Comparison of ENCODE assay signal across 24 cellular contexts in the genomic region with DNA sequence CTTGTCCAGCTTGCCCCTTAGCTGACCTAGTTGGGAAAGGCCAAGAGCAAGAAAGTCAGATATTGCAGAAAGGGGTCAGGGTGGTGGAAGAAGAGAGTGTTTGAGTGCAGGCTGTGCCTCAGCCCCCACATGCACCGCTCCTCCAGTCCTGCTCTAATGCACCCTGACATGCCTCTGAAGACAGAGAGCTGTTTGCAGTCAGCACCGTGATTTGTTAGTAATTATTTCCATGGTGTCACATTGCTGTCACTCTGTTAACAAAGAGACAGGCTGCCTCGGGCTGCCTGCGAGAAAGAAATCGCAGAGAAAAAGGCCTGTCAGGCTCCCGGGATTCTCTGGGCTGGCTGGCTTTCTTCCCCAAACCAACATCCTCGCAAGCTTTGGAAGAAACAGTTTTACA. TPM values are rescaled to one million over a fixed set of nuclear protein-coding genes. Genes with fewer than 3 reads are reported as not detected.
DNase-seq lines count a peak whose midpoint lies in the region; FAIRE-seq and TF ChIP-seq lines count a peak whose summit lies in the region.
"Had no signal": no experiment of that assay in that cellular context is flagged by ENCODE, and none has a peak within 500 bp of the region (broad histone marks: within the 10 kb centered on the region; RNA-seq: fewer than 3 reads in every experiment).

No MANE protein-coding gene starts in this region.

- H3K27ac ChIP-seq in ectodermal cell (ENCODE audit: insufficient read depth, low read depth, low read length, poor library complexity, severe bottlenecking) = peak overlapping the region; percentile 51
- H3K27ac ChIP-seq: GM23248, SJCRH30 had no signal

- DNase-seq in NCI-H2227 (lab: John Stamatoyannopoulos, UW; ENCODE audit: unreplicated experiment) = peak; percentile 23
- no peak for DNase-seq in NCI-H2227 treated with DMSO at 0.1 percent for 48 hours (lab: John Stamatoyannopoulos, UW)
- DNase-seq in nephron progenitor cell = peak; percentile 27
- DNase-seq in progenitor cell of endocrine pancreas (ENCODE audit: low spot score, unreplicated experiment) = no peak
- no peak for DNase-seq in frontal cortex (ENCODE audit: low spot score in 2 of 2)
- no peak for DNase-seq in GM03348 (ENCODE audit: low spot score)
- no peak for DNase-seq in HAP-1 (ENCODE audit: low spot score in 2 of 2)
- DNase-seq: Calu3; DMS153; DND-41; GM23248; H9; HFFc6; Kasumi-1; NCI-H1092 treated with DMSO at 0.1 percent for 48 hours; NCI-H146; NCI-H1930; NCI-H524; NCI-H748 treated with DMSO at 0.1 percent for 48 hours; NK-92 treated with Interleukin-12 subunit alpha and Interleukin-12 subunit beta, amount 100 ng/mL, for 24 hours; PC-3; SJCRH30 had no signal

- H3K9me3 ChIP-seq in ectodermal cell (ENCODE audit: control insufficient read depth, low read length) = no peaks in the 10 kb centered on the region
- H3K9me3 ChIP-seq in HAP-1 = no peaks in the 10 kb centered on the region; the same call in 1 of the 2 replicates
- H3K9me3 ChIP-seq: SJCRH30 had no signal

- WGBS in ectodermal cell, 2 experiments = 75 to 80% methylated on average over 7 of the region's 7 CpGs

- no peaks in the 10 kb centered on the region for H3K27me3 ChIP-seq in ectodermal cell (ENCODE audit: control insufficient read depth, insufficient read depth, low read length, poor library complexity, severe bottlenecking)
- no peaks in the 10 kb centered on the region for H3K27me3 ChIP-seq in HAP-1 (ENCODE audit: low read depth)
- H3K27me3 ChIP-seq: SJCRH30 had no signal

- TF ChIP-seq CTCF in nephron progenitor cell (IDR thresholded peaks at IDR 0.05) (no peak), progenitor cell of endocrine pancreas (IDR thresholded peaks at IDR 0.05; ENCODE audit: unreplicated experiment) (no peak)

- H3K4me3 ChIP-seq in ectodermal cell (ENCODE audit: insufficient read depth, low read depth, low read length) (no peak overlapping the region), HAP-1 (no peak overlapping the region)
- H3K4me3 ChIP-seq: GM23248, K562, SJCRH30 had no signal

- H3K4me1 ChIP-seq in ectodermal cell (ENCODE audit: control insufficient read depth, insufficient read depth, low read length) (peaks cover 26% of the 10 kb centered on the region), HAP-1 (no peaks in the 10 kb centered on the region)
- H3K4me1 ChIP-seq: SJCRH30 had no signal

- peaks cover 30% of the 10 kb centered on the region for H3K36me3 Mint-ChIP-seq in nephron progenitor cell (ENCODE audit: low read depth)
- peaks cover 20% of the 10 kb centered on the region for H3K36me3 Mint-ChIP-seq in progenitor cell of endocrine pancreas (ENCODE audit: insufficient read depth)

- peaks cover 10% of the 10 kb centered on the region for H3K27me3 Mint-ChIP-seq in nephron progenitor cell (ENCODE audit: low read depth, poor library complexity)
- H3K27me3 Mint-ChIP-seq in progenitor cell of endocrine pancreas = no peaks in the 10 kb centered on the region

- H3K36me3 ChIP-seq in ectodermal cell (ENCODE audit: control insufficient read depth, insufficient read depth, low read length) (peaks cover 8% of the 10 kb centered on the region), HAP-1 (replicated peaks) (peaks cover 28% of the 10 kb centered on the region)

- in situ Hi-C loops in HAP-1 (cut with MboI; ENCODE audit: low sequenced_read_pairs) = no loop called here

- H3K4me3 Mint-ChIP-seq in nephron progenitor cell = peak overlapping the region; percentile 37
- H3K4me3 Mint-ChIP-seq in progenitor cell of endocrine pancreas (ENCODE audit: low read depth) = no peak overlapping the region
- H3K4me3 Mint-ChIP-seq: H9, HFFc6 had no signal

- H3K9me3 Mint-ChIP-seq in nephron progenitor cell (no peaks in the 10 kb centered on the region), progenitor cell of endocrine pancreas (ENCODE audit: low read depth) (no peaks in the 10 kb centered on the region)
- H3K9me3 Mint-ChIP-seq: H9, HFFc6 had no signal

- H3K27ac Mint-ChIP-seq in nephron progenitor cell (peak overlapping the region; percentile 91), progenitor cell of endocrine pancreas (peak overlapping the region; percentile 76)
- H3K27ac Mint-ChIP-seq: H9, HFFc6 had no signal

- FAIRE-seq in frontal cortex (lab: Jason Lieb, UNC) = no peak
- FAIRE-seq: K562 had no signal

- H3K4me1 Mint-ChIP-seq in nephron progenitor cell (peaks cover 95% of the 10 kb centered on the region), progenitor cell of endocrine pancreas (ENCODE audit: low read depth) (peaks cover 21% of the 10 kb centered on the region)

RNA-seq across cellular contexts. Expression of a gene that starts 58.3 kb away (rescaled TPM):
- polyA plus RNA-seq in ectodermal cell (2013, experiment 1 of 4) = 67.3 TPM
- polyA plus RNA-seq in ectodermal cell (2013, experiment 2 of 4) = 69.4 TPM
- 62.8 TPM for polyA plus RNA-seq in ectodermal cell (2013, experiment 3 of 4)
- 70.2 TPM for polyA plus RNA-seq in ectodermal cell (2013, experiment 4 of 4)
- total RNA-seq in progenitor cell of endocrine pancreas (93.6 and 96.1 TPM in 2 replicates), frontal cortex (79.5 TPM)

Comparison
In these comparisons a context has a peak if more than half of its experiments do, and no peak if none do; other contexts are left out.
1. DNase-seq: peak in NCI-H2227 (single experiment) and nephron progenitor cell (single experiment); none in NCI-H2227 treated with DMSO at 0.1 percent for 48 hours (single experiment), progenitor cell of endocrine pancreas (single experiment), frontal cortex (0 of 2), GM03348 (single experiment) and HAP-1 (0 of 2).